28 cellular contexts compared by ENCODE assay signal in genomic region chr13:45084515-45084914, GRCh38.
"Had no signal": no experiment of that assay in that cellular context is flagged by ENCODE, and none has a peak within 500 bp of the region (broad histone marks: within the 10 kb centered on the region; RNA-seq: fewer than 3 reads in every experiment).

No MANE protein-coding gene starts in this region.

- H3K27ac ChIP-seq: neutrophil, pancreas, prostate gland, right lobe of liver, sigmoid colon, skin epidermis, spleen, stomach, thoracic aorta, thyroid gland, tibial nerve, upper lobe of left lung, vagina had no signal

- H3K4me3 ChIP-seq: pancreas, prostate gland, right lobe of liver, sigmoid colon, skin epidermis, smooth muscle cell, spleen, stomach, thoracic aorta, thyroid gland, tibial nerve, upper lobe of left lung, vagina had no signal

- H3K36me3 ChIP-seq: neutrophil, pancreas, prostate gland, right lobe of liver, sigmoid colon, spleen, stomach, thoracic aorta, thyroid gland, tibial nerve, upper lobe of left lung, vagina had no signal

- H3K27me3 ChIP-seq: pancreas, right lobe of liver, sigmoid colon, spleen, stomach, thyroid gland, tibial nerve, upper lobe of left lung, vagina had no signal

- ATAC-seq: naive thymus-derived CD8-positive, alpha-beta T cell; natural killer cell treated with Interleukin-12 subunit alpha and Interleukin-12 subunit beta and Interleukin-15 and Interleukin-18, amount 100 ng/mL, for 72 hours; pancreas; right cardiac atrium; right lobe of liver; stimulated activated memory B cell treated with anti-CD40 and anti-IgM and Interleukin-4, amounts not matched to agents 10 μg/mL and 1 μg/mL and 100 μg/mL, for 72 hours had no signal

- DNase-seq: naive thymus-derived CD8-positive, alpha-beta T cell; nephron progenitor cell; nucleus accumbens; pancreas; right cardiac atrium; right lobe of liver; sigmoid colon; spleen; stimulated activated CD4-positive, alpha-beta T cell treated with anti-CD3 and anti-CD28 coated beads, Interleukin-12 subunit alpha, Interleukin-12 subunit beta, amount 100 ng/mL, for 4 hours; stimulated activated CD4-positive, alpha-beta T cell treated with anti-CD3 and anti-CD28 coated beads, Interleukin-1b, Interleukin-23, amount 100 ng/mL, for 48 hours; stimulated activated CD4-positive, alpha-beta T cell treated with anti-CD3 and anti-CD28 coated beads, Interleukin-4, amount 100 ng/mL, for 1 hour; stimulated activated CD4-positive, alpha-beta T cell treated with anti-CD3 and anti-CD28 coated beads, Interleukin-4, amount 100 ng/mL, for 4 hours; stimulated activated CD8-positive, alpha-beta memory T cell treated with anti-CD3 and anti-CD28 coated beads, Interleukin-4, amount 100 ng/mL, for 48 hours; stimulated activated naive CD4-positive, alpha-beta T cell; stomach; thyroid gland; trophoblast cell; upper lobe of left lung had no signal

- H3K9me3 ChIP-seq: neutrophil, pancreas, prostate gland, right lobe of liver, sigmoid colon, spleen, stomach, thoracic aorta, thyroid gland, tibial nerve, upper lobe of left lung, vagina had no signal

- FAIRE-seq: pancreas, urothelium cell line had no signal

- H3K4me1 ChIP-seq: pancreas, prostate gland, right lobe of liver, sigmoid colon, spleen, stomach, thyroid gland, upper lobe of left lung, vagina had no signal
